1 cellular context compared by ENCODE assay signal in genomic region chr15:67820992-67821783, GRCh38.
TF ChIP-seq lines count a peak whose summit lies in the region.

No MANE protein-coding gene starts in this region.

TF ChIP-seq in HepG2, 621 proteins besides CTCF, POLR2A, EP300 and RAD21 (continued from another document and continues in another):
- TF ChIP-seq HMGXB4 (CRISPR knock-in tag; IDR thresholded peaks at IDR 0.05; ENCODE audit: borderline replicate concordance in 1 of 2, low read depth in 1 of 2) (no peak), ZSCAN9 (CRISPR knock-in tag; IDR thresholded peaks at IDR 0.05; ENCODE audit: borderline replicate concordance) (0 out of 2 replicates have a peak, but pooled peaks have one; percentile 48), SP2 (CRISPR knock-in tag; IDR thresholded peaks at IDR 0.05) (no peak; the same call in 1 of the 2 replicates), ZSCAN20 (CRISPR knock-in tag; IDR thresholded peaks at IDR 0.05; ENCODE audit: borderline replicate concordance) (peak; percentile 66; the same call in 1 of the 2 replicates), TOPORS (CRISPR knock-in tag; IDR thresholded peaks at IDR 0.05) (no peak), NFE2 (CRISPR knock-in tag; IDR thresholded peaks at IDR 0.05) (no peak), ZNF7 (CRISPR knock-in tag; IDR thresholded peaks at IDR 0.05) (0 out of 2 replicates have a peak, but pooled peaks have one; percentile 10), CEBPB (IDR thresholded peaks at IDR 0.05; ENCODE audit: borderline replicate concordance, low read depth, low read length) (no peak), SNRNP70 (IDR thresholded peaks at IDR 0.05; ENCODE audit: low read depth, low read length) (no peak), ZNF232 (CRISPR knock-in tag; IDR thresholded peaks at IDR 0.05; ENCODE audit: borderline replicate concordance) (peak; percentile 61; the same call in 1 of the 2 replicates), CREM (IDR thresholded peaks at IDR 0.05) (no peak), CREM (CRISPR knock-in tag; IDR thresholded peaks at IDR 0.05) (no peak), HNF4G (IDR thresholded peaks at IDR 0.05; ENCODE audit: borderline replicate concordance, low read depth, low read length) (no peak), HNF4G (CRISPR knock-in tag; IDR thresholded peaks at IDR 0.05; ENCODE audit: borderline replicate concordance, low read depth) (no peak), SATB2 (CRISPR knock-in tag; IDR thresholded peaks at IDR 0.05) (peak; percentile 59; the same call in 1 of the 2 replicates), ZNF501 (CRISPR knock-in tag; IDR thresholded peaks at IDR 0.05) (peak; percentile 38; the same call in 1 of the 2 replicates), MED13 (CRISPR knock-in tag; IDR thresholded peaks at IDR 0.05) (0 out of 2 replicates have a peak, but pooled peaks have one; percentile 39), ZMYM4 (CRISPR knock-in tag; IDR thresholded peaks at IDR 0.05) (no peak), PHF8 (CRISPR knock-in tag; IDR thresholded peaks at IDR 0.05) (no peak), ZC3H4 (CRISPR knock-in tag; IDR thresholded peaks at IDR 0.05; ENCODE audit: borderline replicate concordance) (no peak), ZNF607 (CRISPR knock-in tag; IDR thresholded peaks at IDR 0.05; ENCODE audit: borderline replicate concordance) (peak; percentile 80; the same call in 1 of the 2 replicates), FOSL1 (CRISPR knock-in tag; IDR thresholded peaks at IDR 0.05; ENCODE audit: borderline replicate concordance) (0 out of 2 replicates have a peak, but pooled peaks have one; percentile 27), SSRP1 (CRISPR knock-in tag; IDR thresholded peaks at IDR 0.05) (no peak), KAT8 (CRISPR knock-in tag; IDR thresholded peaks at IDR 0.05) (no peak), HBP1 (CRISPR knock-in tag; IDR thresholded peaks at IDR 0.05; ENCODE audit: low read depth) (0 out of 2 replicates have a peak, but pooled peaks have one; percentile 38), REST (IDR thresholded peaks at IDR 0.05; ENCODE audit: borderline replicate concordance in 1 of 2, low read depth in 1 of 2, low read length in 2 of 2) (peak in 1 of 2 experiments; percentile 95), SIN3A (IDR thresholded peaks at IDR 0.05; ENCODE audit: borderline replicate concordance, low read depth, low read length) (peak; percentile 31; the same call in 1 of the 2 replicates), ARNT2 (CRISPR knock-in tag; IDR thresholded peaks at IDR 0.05; ENCODE audit: low read depth) (0 out of 2 replicates have a peak, but pooled peaks have one; percentile 44), GABPB1 (CRISPR knock-in tag; IDR thresholded peaks at IDR 0.05) (peak; percentile 23; the same call in 1 of the 2 replicates), CHCHD3 (CRISPR knock-in tag; IDR thresholded peaks at IDR 0.05) (no peak), SOX13 (IDR thresholded peaks at IDR 0.05) (no peak), SOX13 (CRISPR knock-in tag; conservative IDR thresholded peaks at IDR 0.05 in 1 of 2, IDR thresholded peaks at IDR 0.05 in 1 of 2) (0 out of 4 replicates have a peak, but pooled peaks of 1 of the 2 experiments have one; percentile 9)
- TF ChIP-seq, protein P1, sequence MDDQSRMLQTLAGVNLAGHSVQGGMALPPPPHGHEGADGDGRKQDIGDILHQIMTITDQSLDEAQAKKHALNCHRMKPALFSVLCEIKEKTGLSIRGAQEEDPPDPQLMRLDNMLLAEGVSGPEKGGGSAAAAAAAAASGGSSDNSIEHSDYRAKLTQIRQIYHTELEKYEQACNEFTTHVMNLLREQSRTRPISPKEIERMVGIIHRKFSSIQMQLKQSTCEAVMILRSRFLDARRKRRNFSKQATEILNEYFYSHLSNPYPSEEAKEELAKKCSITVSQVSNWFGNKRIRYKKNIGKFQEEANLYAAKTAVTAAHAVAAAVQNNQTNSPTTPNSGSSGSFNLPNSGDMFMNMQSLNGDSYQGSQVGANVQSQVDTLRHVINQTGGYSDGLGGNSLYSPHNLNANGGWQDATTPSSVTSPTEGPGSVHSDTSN (CRISPR knock-in tag; IDR thresholded peaks at IDR 0.05; ENCODE audit: borderline replicate concordance), result peak; percentile 82; the same call in 1 of the 2 replicates
- TF ChIP-seq, protein P2, sequence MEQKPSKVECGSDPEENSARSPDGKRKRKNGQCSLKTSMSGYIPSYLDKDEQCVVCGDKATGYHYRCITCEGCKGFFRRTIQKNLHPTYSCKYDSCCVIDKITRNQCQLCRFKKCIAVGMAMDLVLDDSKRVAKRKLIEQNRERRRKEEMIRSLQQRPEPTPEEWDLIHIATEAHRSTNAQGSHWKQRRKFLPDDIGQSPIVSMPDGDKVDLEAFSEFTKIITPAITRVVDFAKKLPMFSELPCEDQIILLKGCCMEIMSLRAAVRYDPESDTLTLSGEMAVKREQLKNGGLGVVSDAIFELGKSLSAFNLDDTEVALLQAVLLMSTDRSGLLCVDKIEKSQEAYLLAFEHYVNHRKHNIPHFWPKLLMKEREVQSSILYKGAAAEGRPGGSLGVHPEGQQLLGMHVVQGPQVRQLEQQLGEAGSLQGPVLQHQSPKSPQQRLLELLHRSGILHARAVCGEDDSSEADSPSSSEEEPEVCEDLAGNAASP (CRISPR knock-in tag; IDR thresholded peaks at IDR 0.05; ENCODE audit: borderline replicate concordance), result peak; percentile 39; the same call in 1 of the 2 replicates
- TF ChIP-seq, protein P3, sequence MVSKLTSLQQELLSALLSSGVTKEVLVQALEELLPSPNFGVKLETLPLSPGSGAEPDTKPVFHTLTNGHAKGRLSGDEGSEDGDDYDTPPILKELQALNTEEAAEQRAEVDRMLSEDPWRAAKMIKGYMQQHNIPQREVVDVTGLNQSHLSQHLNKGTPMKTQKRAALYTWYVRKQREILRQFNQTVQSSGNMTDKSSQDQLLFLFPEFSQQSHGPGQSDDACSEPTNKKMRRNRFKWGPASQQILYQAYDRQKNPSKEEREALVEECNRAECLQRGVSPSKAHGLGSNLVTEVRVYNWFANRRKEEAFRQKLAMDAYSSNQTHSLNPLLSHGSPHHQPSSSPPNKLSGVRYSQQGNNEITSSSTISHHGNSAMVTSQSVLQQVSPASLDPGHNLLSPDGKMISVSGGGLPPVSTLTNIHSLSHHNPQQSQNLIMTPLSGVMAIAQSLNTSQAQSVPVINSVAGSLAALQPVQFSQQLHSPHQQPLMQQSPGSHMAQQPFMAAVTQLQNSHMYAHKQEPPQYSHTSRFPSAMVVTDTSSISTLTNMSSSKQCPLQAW (CRISPR knock-in tag; IDR thresholded peaks at IDR 0.05), result 0 out of 2 replicates have a peak, but pooled peaks have one; percentile 41
- TF ChIP-seq, protein P4, sequence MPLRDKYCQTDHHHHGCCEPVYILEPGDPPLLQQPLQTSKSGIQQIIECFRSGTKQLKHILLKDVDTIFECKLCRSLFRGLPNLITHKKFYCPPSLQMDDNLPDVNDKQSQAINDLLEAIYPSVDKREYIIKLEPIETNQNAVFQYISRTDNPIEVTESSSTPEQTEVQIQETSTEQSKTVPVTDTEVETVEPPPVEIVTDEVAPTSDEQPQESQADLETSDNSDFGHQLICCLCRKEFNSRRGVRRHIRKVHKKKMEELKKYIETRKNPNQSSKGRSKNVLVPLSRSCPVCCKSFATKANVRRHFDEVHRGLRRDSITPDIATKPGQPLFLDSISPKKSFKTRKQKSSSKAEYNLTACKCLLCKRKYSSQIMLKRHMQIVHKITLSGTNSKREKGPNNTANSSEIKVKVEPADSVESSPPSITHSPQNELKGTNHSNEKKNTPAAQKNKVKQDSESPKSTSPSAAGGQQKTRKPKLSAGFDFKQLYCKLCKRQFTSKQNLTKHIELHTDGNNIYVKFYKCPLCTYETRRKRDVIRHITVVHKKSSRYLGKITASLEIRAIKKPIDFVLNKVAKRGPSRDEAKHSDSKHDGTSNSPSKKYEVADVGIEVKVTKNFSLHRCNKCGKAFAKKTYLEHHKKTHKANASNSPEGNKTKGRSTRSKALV (CRISPR knock-in tag; IDR thresholded peaks at IDR 0.05), result peak; percentile 93
- TF ChIP-seq, protein P5, sequence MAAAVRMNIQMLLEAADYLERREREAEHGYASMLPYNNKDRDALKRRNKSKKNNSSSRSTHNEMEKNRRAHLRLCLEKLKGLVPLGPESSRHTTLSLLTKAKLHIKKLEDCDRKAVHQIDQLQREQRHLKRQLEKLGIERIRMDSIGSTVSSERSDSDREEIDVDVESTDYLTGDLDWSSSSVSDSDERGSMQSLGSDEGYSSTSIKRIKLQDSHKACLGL (CRISPR knock-in tag; IDR thresholded peaks at IDR 0.05), result peak; percentile 40; the same call in 1 of the 2 replicates
- TF ChIP-seq, protein P6, sequence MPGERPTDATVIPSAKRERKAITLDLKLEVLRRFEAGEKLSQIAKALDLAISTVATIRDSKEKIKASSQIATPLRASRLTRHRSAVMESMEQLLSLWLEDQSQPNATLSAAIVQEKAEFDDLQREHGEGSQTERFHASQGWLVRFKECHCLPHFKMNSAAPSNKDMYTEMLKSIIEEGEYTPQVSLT (CRISPR knock-in tag; IDR thresholded peaks at IDR 0.05; ENCODE audit: borderline replicate concordance, low read depth), result no peak
- TF ChIP-seq, protein P7, sequence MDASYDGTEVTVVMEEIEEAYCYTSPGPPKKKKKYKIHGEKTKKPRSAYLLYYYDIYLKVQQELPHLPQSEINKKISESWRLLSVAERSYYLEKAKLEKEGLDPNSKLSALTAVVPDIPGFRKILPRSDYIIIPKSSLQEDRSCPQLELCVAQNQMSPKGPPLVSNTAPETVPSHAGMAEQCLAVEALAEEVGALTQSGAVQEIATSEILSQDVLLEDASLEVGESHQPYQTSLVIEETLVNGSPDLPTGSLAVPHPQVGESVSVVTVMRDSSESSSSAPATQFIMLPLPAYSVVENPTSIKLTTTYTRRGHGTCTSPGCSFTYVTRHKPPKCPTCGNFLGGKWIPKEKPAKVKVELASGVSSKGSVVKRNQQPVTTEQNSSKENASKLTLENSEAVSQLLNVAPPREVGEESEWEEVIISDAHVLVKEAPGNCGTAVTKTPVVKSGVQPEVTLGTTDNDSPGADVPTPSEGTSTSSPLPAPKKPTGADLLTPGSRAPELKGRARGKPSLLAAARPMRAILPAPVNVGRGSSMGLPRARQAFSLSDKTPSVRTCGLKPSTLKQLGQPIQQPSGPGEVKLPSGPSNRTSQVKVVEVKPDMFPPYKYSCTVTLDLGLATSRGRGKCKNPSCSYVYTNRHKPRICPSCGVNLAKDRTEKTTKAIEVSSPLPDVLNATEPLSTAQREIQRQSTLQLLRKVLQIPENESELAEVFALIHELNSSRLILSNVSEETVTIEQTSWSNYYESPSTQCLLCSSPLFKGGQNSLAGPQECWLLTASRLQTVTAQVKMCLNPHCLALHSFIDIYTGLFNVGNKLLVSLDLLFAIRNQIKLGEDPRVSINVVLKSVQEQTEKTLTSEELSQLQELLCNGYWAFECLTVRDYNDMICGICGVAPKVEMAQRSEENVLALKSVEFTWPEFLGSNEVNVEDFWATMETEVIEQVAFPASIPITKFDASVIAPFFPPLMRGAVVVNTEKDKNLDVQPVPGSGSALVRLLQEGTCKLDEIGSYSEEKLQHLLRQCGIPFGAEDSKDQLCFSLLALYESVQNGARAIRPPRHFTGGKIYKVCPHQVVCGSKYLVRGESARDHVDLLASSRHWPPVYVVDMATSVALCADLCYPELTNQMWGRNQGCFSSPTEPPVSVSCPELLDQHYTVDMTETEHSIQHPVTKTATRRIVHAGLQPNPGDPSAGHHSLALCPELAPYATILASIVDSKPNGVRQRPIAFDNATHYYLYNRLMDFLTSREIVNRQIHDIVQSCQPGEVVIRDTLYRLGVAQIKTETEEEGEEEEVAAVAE (CRISPR knock-in tag; IDR thresholded peaks at IDR 0.05; ENCODE audit: borderline replicate concordance), result 0 out of 2 replicates have a peak, but pooled peaks have one; percentile 52
